Comparison of ENCODE assay signal across 8 cellular contexts in the genomic region with DNA sequence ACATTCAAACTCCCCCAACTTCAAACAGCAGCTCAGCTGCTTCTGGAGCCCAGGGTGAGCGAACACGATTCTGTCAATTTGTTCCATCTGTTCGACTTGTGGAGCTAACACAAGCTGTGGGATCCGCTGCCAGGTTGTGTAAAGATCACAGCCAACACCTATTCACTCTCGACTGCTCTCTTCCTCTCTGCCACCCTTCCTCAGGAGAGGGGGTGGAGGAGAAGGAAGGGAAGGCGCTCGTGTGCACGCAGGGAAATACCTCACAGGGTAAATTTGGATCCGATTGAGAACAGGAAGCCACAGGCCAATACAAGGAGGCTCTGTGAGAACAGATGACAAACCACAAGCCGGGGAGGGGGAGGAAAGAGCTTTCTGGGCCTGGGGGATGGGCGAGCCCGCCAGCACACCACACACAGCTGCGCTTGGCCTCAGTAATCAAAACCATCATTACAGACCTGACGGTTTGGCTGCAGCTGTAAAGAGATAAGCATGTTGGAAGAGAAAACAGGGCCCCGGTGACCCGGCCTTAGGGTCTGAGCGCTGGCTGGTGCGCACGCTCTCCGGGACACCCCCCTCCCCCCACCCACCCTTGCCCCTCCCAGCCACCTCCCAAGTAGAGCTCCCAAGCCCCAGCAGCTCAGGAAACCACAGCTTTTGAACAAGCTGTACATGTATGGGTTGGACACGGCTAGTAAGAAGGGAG. TPM values are rescaled to one million over a fixed set of nuclear protein-coding genes. Genes with fewer than 3 reads are reported as not detected.
DNase-seq lines count a peak whose midpoint lies in the region; ATAC-seq and TF ChIP-seq lines count a peak whose summit lies in the region.

No MANE protein-coding gene starts in this region.

- ATAC-seq in Right ventricle myocardium superior (ENCODE audit: poor library complexity) (peak; percentile 92), HG03103 (IDR thresholded peaks at IDR 0.05; ENCODE audit: low read depth, unreplicated experiment) (peak; percentile 82)

- no peaks in the 10 kb centered on the region for H3K9me3 ChIP-seq in right atrium auricular region
- H3K9me3 ChIP-seq in mucosa of rectum (ENCODE audit: control insufficient read depth in 2 of 2, low read length in 2 of 2): no peaks in the 10 kb centered on the region

- no peak for TF ChIP-seq CTCF in right atrium auricular region (IDR thresholded peaks at IDR 0.05)

- H3K4me3 ChIP-seq in right atrium auricular region (peak overlapping the region in 1 of 2 donors; percentile 37), mucosa of rectum (ENCODE audit: low read length in 2 of 2) (peak overlapping the region; percentile 31 to 51)

- peak overlapping the region; percentile 42 to 52 for H3K9ac ChIP-seq in mucosa of rectum (ENCODE audit: low read depth in 1 of 2, low read length in 2 of 2)

- H3K27ac ChIP-seq in right atrium auricular region: peak overlapping the region in 1 of 2 donors; percentile 47
- H3K27ac ChIP-seq in mucosa of rectum (ENCODE audit: low read depth in 2 of 2, low read length in 2 of 2): peak overlapping the region; percentile 72 to 74

- H3K4me1 ChIP-seq in right atrium auricular region: peaks cover 0 to 17% of the 10 kb centered on the region in 2 donors
- H3K4me1 ChIP-seq in mucosa of rectum (ENCODE audit: control insufficient read depth in 2 of 2, insufficient read depth in 2 of 2, low read length in 2 of 2): peaks cover 21 to 34% of the 10 kb centered on the region in 2 donors

- H3K27me3 ChIP-seq in right atrium auricular region: no peaks in the 10 kb centered on the region
- H3K27me3 ChIP-seq in mucosa of rectum (ENCODE audit: control insufficient read depth in 2 of 2, insufficient read depth in 2 of 2, low read length in 2 of 2): no peaks in the 10 kb centered on the region

- DNase-seq in Right ventricle myocardium superior: peak; percentile 66
- no peak for DNase-seq in right atrium auricular region (ENCODE audit: low spot score)
- DNase-seq in NCI-H526 treated with DMSO at 0.1 percent for 48 hours (lab: John Stamatoyannopoulos, UW): peak; percentile 84
- peak; percentile 22 to 35 for DNase-seq in activated CD8-positive, alpha-beta memory T cell treated with anti-CD3 and anti-CD28 coated beads for 1 hour (ENCODE audit: extremely low read depth in 1 of 2, low read depth in 1 of 2)
- DNase-seq in effector CD8-positive, alpha-beta T cell (lab: John Stamatoyannopoulos, UW): peak; percentile 27
- DNase-seq in stimulated activated CD8-positive, alpha-beta memory T cell treated with anti-CD3 and anti-CD28 coated beads, Interleukin-7, amount 100 ng/mL, for 24 hours (ENCODE audit: low read depth): peak; percentile 48

- intact Hi-C loops in Right ventricle myocardium superior (cut with DNase I): no loop called here

- H3K36me3 ChIP-seq in right atrium auricular region: peaks cover 30% of the 10 kb centered on the region
- H3K36me3 ChIP-seq in mucosa of rectum (ENCODE audit: control insufficient read depth in 2 of 2, insufficient read depth in 2 of 2, low read length in 2 of 2): peaks cover 44 to 45% of the 10 kb centered on the region in 2 donors

RNA-seq across cellular contexts. Expression of a gene that starts 54.2 kb away (rescaled TPM):
- total RNA-seq in Right ventricle myocardium superior (9.8 TPM), right atrium auricular region (1 to 10 TPM; 5.4 to 6.3 TPM)
